18 cellular contexts compared by ENCODE assay signal in genomic region chr20:37915434-37915787, GRCh38. TPM values are rescaled to one million over a fixed set of nuclear protein-coding genes. Genes with fewer than 3 reads are reported as not detected.
A peak's percentile ranks its signal among the peaks of the same experiment; 100 is the strongest.
DNase-seq lines count a peak whose midpoint lies in the region; ATAC-seq and TF ChIP-seq lines count a peak whose summit lies in the region.
"Had no signal": no experiment of that assay in that cellular context is flagged by ENCODE, and none has a peak within 500 bp of the region (broad histone marks: within the 10 kb centered on the region; RNA-seq: fewer than 3 reads in every experiment).

No MANE protein-coding gene starts in this region.

- peaks cover 12% of the 10 kb centered on the region; the same call in 1 of the 2 replicates for H3K4me1 ChIP-seq in iPS-20b (ENCODE audit: insufficient read depth, low read length)
- H3K4me1 ChIP-seq in stomach smooth muscle (ENCODE audit: control insufficient read depth, insufficient read depth, low read length): peaks cover 21% of the 10 kb centered on the region
- H3K4me1 ChIP-seq in uterus: peaks cover 0 to 9% of the 10 kb centered on the region in 2 donors

- ATAC-seq in activated CD8-positive, alpha-beta memory T cell treated with anti-CD3 and anti-CD28 coated beads, Interleukin-2, amount 10 ng/mL, durations not matched to agents 7 days and 5 days: peak; percentile 10
- ATAC-seq in HG02678 (IDR thresholded peaks at IDR 0.05; ENCODE audit: unreplicated experiment): no peak

- H3K27me3 Mint-ChIP-seq in activated CD8-positive, alpha-beta memory T cell treated with anti-CD3 and anti-CD28 coated beads, Interleukin-2, amount 10 ng/mL, durations not matched to agents 7 days and 5 days: peaks cover 20% of the 10 kb centered on the region

- H3K9ac ChIP-seq in SK-N-MC (ENCODE audit: insufficient read length): peak overlapping the region; percentile 79
- H3K9ac ChIP-seq in iPS-20b (ENCODE audit: low read depth, low read length): peak overlapping the region; percentile 52; the same call in 1 of the 2 replicates
- peak overlapping the region in 1 of 2 donors; percentile 41 for H3K9ac ChIP-seq in stomach smooth muscle (ENCODE audit: low read length in 2 of 2)
- H3K9ac ChIP-seq: KMS-11 had no signal

- no peak for DNase-seq in activated CD8-positive, alpha-beta memory T cell treated with anti-CD3 and anti-CD28 coated beads, Interleukin-2, amount 10 ng/mL, durations not matched to agents 7 days and 5 days
- DNase-seq in activated CD8-positive, alpha-beta memory T cell treated with anti-CD3 and anti-CD28 coated beads, Interleukin-2, amount 50 U/mL, for 48 hours: no peak
- no peak for DNase-seq in SK-N-MC (ENCODE audit: low read depth, low spot score)
- DNase-seq in uterus: no peak
- DNase-seq in DMS79 (lab: John Stamatoyannopoulos, UW): no peak
- DNase-seq: kidney glomerular epithelial cell, NCI-H2107, Peyer's patch had no signal

- peaks cover 14% of the 10 kb centered on the region for H3K4me1 Mint-ChIP-seq in activated CD8-positive, alpha-beta memory T cell treated with anti-CD3 and anti-CD28 coated beads, Interleukin-2, amount 10 ng/mL, durations not matched to agents 7 days and 5 days

- H3K36me3 Mint-ChIP-seq in activated CD8-positive, alpha-beta memory T cell treated with anti-CD3 and anti-CD28 coated beads, Interleukin-2, amount 10 ng/mL, durations not matched to agents 7 days and 5 days: no peaks in the 10 kb centered on the region
- H3K36me3 Mint-ChIP-seq: activated naive CD4-positive, alpha-beta T cell treated with anti-CD3 and anti-CD28 coated beads, Interleukin-2, amount 50 U/mL, for 24 hours had no signal

- CTCF ChIA-PET in activated CD8-positive, alpha-beta memory T cell treated with anti-CD3 and anti-CD28 coated beads, Interleukin-2, amount 10 ng/mL, durations not matched to agents 7 days and 5 days (lab: Charles Lee): interaction anchor here (0.8 to 1.1 kb wide), 3 partner anchors 13 to 78 kb away, joined by 3 to 4 read pairs (median 3); partner anchors contain the start of gene VSTM2L

- no peak for TF ChIP-seq CTCF in uterus (IDR thresholded peaks at IDR 0.05)

- H3K9me3 ChIP-seq in SK-N-MC (ENCODE audit: low read depth, low read length) (no peaks in the 10 kb centered on the region), iPS-20b (ENCODE audit: insufficient read depth, low read depth, low read length) (no peaks in the 10 kb centered on the region), stomach smooth muscle (ENCODE audit: control insufficient read depth in 2 of 2, low read length in 2 of 2) (no peaks in the 10 kb centered on the region), uterus (no peaks in the 10 kb centered on the region)
- H3K9me3 ChIP-seq: Peyer's patch, thyroid gland had no signal

- H3K36me3 ChIP-seq in SK-N-MC (ENCODE audit: insufficient read depth, low read length): no peaks in the 10 kb centered on the region
- no peaks in the 10 kb centered on the region for H3K36me3 ChIP-seq in iPS-20b (ENCODE audit: insufficient read depth, low read depth, low read length)
- no peaks in the 10 kb centered on the region for H3K36me3 ChIP-seq in stomach smooth muscle (ENCODE audit: control insufficient read depth in 2 of 2, insufficient read depth in 2 of 2, low read length in 2 of 2)
- no peaks in the 10 kb centered on the region for H3K36me3 ChIP-seq in uterus
- H3K36me3 ChIP-seq: Peyer's patch, thyroid gland had no signal

- TF ChIP-seq POLR2A in uterus (IDR thresholded peaks at IDR 0.05): no peak

- H3K27ac ChIP-seq in SK-N-MC (peak overlapping the region; percentile 97), iPS-20b (ENCODE audit: low read length) (no peak overlapping the region), stomach smooth muscle (ENCODE audit: low read length) (no peak overlapping the region), uterus (peak overlapping the region in 1 of 2 donors; percentile 41)
- H3K27ac ChIP-seq: C4-2B, HL-60, KMS-11, skin epidermis, thyroid gland had no signal

- H3K4me3 ChIP-seq in SK-N-MC (peak overlapping the region; percentile 75), iPS-20b (ENCODE audit: low read length) (peak overlapping the region; percentile 72), stomach smooth muscle (ENCODE audit: low read length in 2 of 2) (peak overlapping the region; percentile 59 to 63), uterus (no peak overlapping the region)
- H3K4me3 ChIP-seq: skin epidermis had no signal

- no peaks in the 10 kb centered on the region for H3K9me3 Mint-ChIP-seq in activated CD8-positive, alpha-beta memory T cell treated with anti-CD3 and anti-CD28 coated beads, Interleukin-2, amount 10 ng/mL, durations not matched to agents 7 days and 5 days (ENCODE audit: low read depth)
- H3K9me3 Mint-ChIP-seq: activated CD4-positive, alpha-beta T cell treated with anti-CD3 and anti-CD28 coated beads, Interleukin-2, amount 10 ng/mL, durations not matched to agents 7 days and 5 days; activated naive CD4-positive, alpha-beta T cell treated with anti-CD3 and anti-CD28 coated beads, Interleukin-2, amount 50 U/mL, for 24 hours had no signal

- H3K27me3 ChIP-seq in iPS-20b (ENCODE audit: insufficient read depth, low read length) (peaks cover 67% of the 10 kb centered on the region), stomach smooth muscle (ENCODE audit: control insufficient read depth in 1 of 2, insufficient read depth in 2 of 2, low read length in 2 of 2) (peaks cover 28 to 34% of the 10 kb centered on the region in 2 donors), uterus (no peaks in the 10 kb centered on the region)
- H3K27me3 ChIP-seq: Peyer's patch had no signal

- H3K4me3 Mint-ChIP-seq in activated CD8-positive, alpha-beta memory T cell treated with anti-CD3 and anti-CD28 coated beads, Interleukin-2, amount 10 ng/mL, durations not matched to agents 7 days and 5 days: no peak overlapping the region
- H3K4me3 Mint-ChIP-seq: activated CD4-positive, alpha-beta T cell treated with anti-CD3 and anti-CD28 coated beads, Interleukin-2, amount 10 ng/mL, durations not matched to agents 7 days and 5 days had no signal

- intact Hi-C loops in uterus (cut with DNase I; ENCODE audit: low total_unique reads): no loop called here

- no peak overlapping the region for H3K27ac Mint-ChIP-seq in activated CD8-positive, alpha-beta memory T cell treated with anti-CD3 and anti-CD28 coated beads, Interleukin-2, amount 10 ng/mL, durations not matched to agents 7 days and 5 days

RNA-seq across cellular contexts. Expression of gene VSTM2L, which starts 12.5 kb away (rescaled TPM):
- total RNA-seq in activated CD8-positive, alpha-beta memory T cell treated with anti-CD3 and anti-CD28 coated beads, Interleukin-2, amount 10 ng/mL, durations not matched to agents 7 days and 5 days: under 1 TPM in 1 of 2 experiments, not detected in 1; 0.35 TPM
- 1 to 10 TPM in 1 of 4 donors, under 1 TPM in 3; 0.29 to 5.7 (median 0.73) TPM for total RNA-seq in uterus
- total RNA-seq: activated CD4-positive, alpha-beta T cell treated with anti-CD3 and anti-CD28 coated beads, Interleukin-2, amount 10 ng/mL, durations not matched to agents 7 days and 5 days had no signal

Comparison
In these comparisons a context has a peak if more than half of its experiments do, and no peak if none do; other contexts are left out.
1. H3K4me3 ChIP-seq: peak in SK-N-MC (single experiment), iPS-20b (single experiment) and stomach smooth muscle (2 of 2); none in uterus (0 of 2).